26 cellular contexts compared by ENCODE assay signal in genomic region chr6:18080544-18080943, GRCh38.
"Had no signal": no experiment of that assay in that cellular context is flagged by ENCODE, and none has a peak within 500 bp of the region (broad histone marks: within the 10 kb centered on the region; RNA-seq: fewer than 3 reads in every experiment).

No MANE protein-coding gene starts in this region.

- H3K36me3 ChIP-seq: colonic mucosa, esophagus squamous epithelium, gastrocnemius medialis, heart right ventricle, left lung, lower lobe of right lung had no signal

- H3K4me1 ChIP-seq: colonic mucosa, esophagus squamous epithelium, gastrocnemius medialis, heart right ventricle, left lung, lower lobe of right lung had no signal

- H3K9me3 ChIP-seq: colonic mucosa, esophagus squamous epithelium, gastrocnemius medialis, lower lobe of right lung had no signal

- H3K27me3 ChIP-seq: colonic mucosa, esophagus squamous epithelium, gastrocnemius medialis, heart right ventricle, left lung had no signal

- H3K27ac ChIP-seq: colonic mucosa, epithelial cell of prostate, esophagus squamous epithelium, gastrocnemius medialis, heart right ventricle, left lung, lower lobe of right lung had no signal

- ATAC-seq: effector memory CD8-positive, alpha-beta T cell; esophagus mucosa; gastrocnemius medialis; heart right ventricle; left colon; left lung; left ventricle myocardium superior; lower lobe of right lung had no signal

- H3K4me3 ChIP-seq: colonic mucosa, esophagus squamous epithelium, gastrocnemius medialis, heart right ventricle, left lung, lower lobe of right lung had no signal

- FAIRE-seq: endometrium, islet of Langerhans, keratinocyte had no signal

- DNase-seq: colonic mucosa; cortex of kidney; effector CD8-positive, alpha-beta T cell; effector memory CD8-positive, alpha-beta T cell; endodermal cell; erythroblast; esophagus squamous epithelium; foreskin fibroblast; foreskin melanocyte; gastrocnemius medialis; glutamatergic neuron; head of caudate nucleus; heart right ventricle; hippocampal formation; kidney glomerular epithelial cell; left colon; left lung; left ventricle myocardium superior; lower lobe of right lung; mesendoderm; midbrain had no signal
